In the genomic region with DNA sequence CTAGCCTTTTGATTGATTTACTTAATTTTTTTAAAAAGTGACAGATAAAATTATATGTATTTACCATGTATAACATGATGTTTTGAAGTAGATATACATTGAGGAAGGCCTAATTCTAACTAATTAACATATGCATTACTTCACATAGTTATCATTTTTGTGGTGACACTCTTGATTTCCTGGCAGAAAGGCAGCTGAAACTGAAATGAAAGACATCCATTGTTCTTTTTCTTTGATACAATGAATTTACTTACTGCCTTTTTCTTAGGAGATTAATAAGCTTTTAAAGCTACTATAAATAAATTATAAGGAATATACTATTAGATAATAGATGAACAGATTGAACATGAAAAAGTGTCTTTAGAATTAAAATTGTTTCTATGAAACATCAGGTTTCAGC, we compare ENCODE assay signal across 1 cellular context.
TF ChIP-seq lines count a peak whose summit lies in the region.

No MANE protein-coding gene starts in this region.

TF ChIP-seq in GM23338, 12 proteins besides CTCF, POLR2A, EP300 and RAD21 (continued from another document):
- TF ChIP-seq, protein P1, sequence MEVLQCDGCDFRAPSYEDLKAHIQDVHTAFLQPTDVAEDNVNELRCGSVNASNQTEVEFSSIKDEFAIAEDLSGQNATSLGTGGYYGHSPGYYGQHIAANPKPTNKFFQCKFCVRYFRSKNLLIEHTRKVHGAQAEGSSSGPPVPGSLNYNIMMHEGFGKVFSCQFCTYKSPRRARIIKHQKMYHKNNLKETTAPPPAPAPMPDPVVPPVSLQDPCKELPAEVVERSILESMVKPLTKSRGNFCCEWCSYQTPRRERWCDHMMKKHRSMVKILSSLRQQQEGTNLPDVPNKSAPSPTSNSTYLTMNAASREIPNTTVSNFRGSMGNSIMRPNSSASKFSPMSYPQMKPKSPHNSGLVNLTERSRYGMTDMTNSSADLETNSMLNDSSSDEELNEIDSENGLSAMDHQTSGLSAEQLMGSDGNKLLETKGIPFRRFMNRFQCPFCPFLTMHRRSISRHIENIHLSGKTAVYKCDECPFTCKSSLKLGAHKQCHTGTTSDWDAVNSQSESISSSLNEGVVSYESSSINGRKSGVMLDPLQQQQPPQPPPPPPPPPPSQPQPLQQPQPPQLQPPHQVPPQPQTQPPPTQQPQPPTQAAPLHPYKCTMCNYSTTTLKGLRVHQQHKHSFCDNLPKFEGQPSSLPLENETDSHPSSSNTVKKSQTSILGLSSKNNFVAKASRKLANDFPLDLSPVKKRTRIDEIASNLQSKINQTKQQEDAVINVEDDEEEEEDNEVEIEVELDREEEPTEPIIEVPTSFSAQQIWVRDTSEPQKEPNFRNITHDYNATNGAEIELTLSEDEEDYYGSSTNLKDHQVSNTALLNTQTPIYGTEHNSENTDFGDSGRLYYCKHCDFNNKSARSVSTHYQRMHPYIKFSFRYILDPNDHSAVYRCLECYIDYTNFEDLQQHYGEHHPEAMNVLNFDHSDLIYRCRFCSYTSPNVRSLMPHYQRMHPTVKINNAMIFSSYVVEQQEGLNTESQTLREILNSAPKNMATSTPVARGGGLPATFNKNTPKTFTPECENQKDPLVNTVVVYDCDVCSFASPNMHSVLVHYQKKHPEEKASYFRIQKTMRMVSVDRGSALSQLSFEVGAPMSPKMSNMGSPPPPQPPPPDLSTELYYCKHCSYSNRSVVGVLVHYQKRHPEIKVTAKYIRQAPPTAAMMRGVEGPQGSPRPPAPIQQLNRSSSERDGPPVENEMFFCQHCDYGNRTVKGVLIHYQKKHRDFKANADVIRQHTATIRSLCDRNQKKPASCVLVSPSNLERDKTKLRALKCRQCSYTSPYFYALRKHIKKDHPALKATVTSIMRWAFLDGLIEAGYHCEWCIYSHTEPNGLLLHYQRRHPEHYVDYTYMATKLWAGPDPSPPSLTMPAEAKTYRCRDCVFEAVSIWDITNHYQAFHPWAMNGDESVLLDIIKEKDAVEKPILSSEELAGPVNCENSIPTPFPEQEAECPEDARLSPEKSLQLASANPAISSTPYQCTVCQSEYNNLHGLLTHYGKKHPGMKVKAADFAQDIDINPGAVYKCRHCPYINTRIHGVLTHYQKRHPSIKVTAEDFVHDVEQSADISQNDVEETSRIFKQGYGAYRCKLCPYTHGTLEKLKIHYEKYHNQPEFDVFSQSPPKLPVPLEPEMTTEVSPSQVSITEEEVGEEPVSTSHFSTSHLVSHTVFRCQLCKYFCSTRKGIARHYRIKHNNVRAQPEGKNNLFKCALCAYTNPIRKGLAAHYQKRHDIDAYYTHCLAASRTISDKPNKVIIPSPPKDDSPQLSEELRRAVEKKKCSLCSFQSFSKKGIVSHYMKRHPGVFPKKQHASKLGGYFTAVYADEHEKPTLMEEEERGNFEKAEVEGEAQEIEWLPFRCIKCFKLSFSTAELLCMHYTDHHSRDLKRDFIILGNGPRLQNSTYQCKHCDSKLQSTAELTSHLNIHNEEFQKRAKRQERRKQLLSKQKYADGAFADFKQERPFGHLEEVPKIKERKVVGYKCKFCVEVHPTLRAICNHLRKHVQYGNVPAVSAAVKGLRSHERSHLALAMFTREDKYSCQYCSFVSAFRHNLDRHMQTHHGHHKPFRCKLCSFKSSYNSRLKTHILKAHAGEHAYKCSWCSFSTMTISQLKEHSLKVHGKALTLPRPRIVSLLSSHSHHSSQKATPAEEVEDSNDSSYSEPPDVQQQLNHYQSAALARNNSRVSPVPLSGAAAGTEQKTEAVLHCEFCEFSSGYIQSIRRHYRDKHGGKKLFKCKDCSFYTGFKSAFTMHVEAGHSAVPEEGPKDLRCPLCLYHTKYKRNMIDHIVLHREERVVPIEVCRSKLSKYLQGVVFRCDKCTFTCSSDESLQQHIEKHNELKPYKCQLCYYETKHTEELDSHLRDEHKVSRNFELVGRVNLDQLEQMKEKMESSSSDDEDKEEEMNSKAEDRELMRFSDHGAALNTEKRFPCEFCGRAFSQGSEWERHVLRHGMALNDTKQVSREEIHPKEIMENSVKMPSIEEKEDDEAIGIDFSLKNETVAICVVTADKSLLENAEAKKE (CRISPR knock-in tag; IDR thresholded peaks at IDR 0.05), result no peak
- TF ChIP-seq JUNB (IDR thresholded peaks at IDR 0.05; ENCODE audit: unreplicated experiment), result no peak
- no peak for TF ChIP-seq CREB1 (CRISPR knock-in tag; IDR thresholded peaks at IDR 0.05; ENCODE audit: low read depth)
- TF ChIP-seq, protein P2, sequence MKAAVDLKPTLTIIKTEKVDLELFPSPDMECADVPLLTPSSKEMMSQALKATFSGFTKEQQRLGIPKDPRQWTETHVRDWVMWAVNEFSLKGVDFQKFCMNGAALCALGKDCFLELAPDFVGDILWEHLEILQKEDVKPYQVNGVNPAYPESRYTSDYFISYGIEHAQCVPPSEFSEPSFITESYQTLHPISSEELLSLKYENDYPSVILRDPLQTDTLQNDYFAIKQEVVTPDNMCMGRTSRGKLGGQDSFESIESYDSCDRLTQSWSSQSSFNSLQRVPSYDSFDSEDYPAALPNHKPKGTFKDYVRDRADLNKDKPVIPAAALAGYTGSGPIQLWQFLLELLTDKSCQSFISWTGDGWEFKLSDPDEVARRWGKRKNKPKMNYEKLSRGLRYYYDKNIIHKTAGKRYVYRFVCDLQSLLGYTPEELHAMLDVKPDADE (IDR thresholded peaks at IDR 0.05), result no peak
- TF ChIP-seq ZNF114 (CRISPR knock-in tag; IDR thresholded peaks at IDR 0.05), result no peak
- TF ChIP-seq STAT1 (IDR thresholded peaks at IDR 0.05; ENCODE audit: unreplicated experiment), result no peak
- no peak for TF ChIP-seq NANOG (IDR thresholded peaks at IDR 0.05; ENCODE audit: borderline replicate concordance)
- TF ChIP-seq EZH2 (IDR thresholded peaks at IDR 0.05; ENCODE audit: low read depth, unreplicated experiment), result no peak
